Comparison of ENCODE assay signal across 1 cellular context in genomic region chr10:49257159-49257558, GRCh38.
TF ChIP-seq lines count a peak whose summit lies in the region.

No MANE protein-coding gene starts in this region.

TF ChIP-seq in K562, 482 proteins besides CTCF, POLR2A, EP300 and RAD21 (continued from another document and continues in another):
- TF ChIP-seq, protein P1, sequence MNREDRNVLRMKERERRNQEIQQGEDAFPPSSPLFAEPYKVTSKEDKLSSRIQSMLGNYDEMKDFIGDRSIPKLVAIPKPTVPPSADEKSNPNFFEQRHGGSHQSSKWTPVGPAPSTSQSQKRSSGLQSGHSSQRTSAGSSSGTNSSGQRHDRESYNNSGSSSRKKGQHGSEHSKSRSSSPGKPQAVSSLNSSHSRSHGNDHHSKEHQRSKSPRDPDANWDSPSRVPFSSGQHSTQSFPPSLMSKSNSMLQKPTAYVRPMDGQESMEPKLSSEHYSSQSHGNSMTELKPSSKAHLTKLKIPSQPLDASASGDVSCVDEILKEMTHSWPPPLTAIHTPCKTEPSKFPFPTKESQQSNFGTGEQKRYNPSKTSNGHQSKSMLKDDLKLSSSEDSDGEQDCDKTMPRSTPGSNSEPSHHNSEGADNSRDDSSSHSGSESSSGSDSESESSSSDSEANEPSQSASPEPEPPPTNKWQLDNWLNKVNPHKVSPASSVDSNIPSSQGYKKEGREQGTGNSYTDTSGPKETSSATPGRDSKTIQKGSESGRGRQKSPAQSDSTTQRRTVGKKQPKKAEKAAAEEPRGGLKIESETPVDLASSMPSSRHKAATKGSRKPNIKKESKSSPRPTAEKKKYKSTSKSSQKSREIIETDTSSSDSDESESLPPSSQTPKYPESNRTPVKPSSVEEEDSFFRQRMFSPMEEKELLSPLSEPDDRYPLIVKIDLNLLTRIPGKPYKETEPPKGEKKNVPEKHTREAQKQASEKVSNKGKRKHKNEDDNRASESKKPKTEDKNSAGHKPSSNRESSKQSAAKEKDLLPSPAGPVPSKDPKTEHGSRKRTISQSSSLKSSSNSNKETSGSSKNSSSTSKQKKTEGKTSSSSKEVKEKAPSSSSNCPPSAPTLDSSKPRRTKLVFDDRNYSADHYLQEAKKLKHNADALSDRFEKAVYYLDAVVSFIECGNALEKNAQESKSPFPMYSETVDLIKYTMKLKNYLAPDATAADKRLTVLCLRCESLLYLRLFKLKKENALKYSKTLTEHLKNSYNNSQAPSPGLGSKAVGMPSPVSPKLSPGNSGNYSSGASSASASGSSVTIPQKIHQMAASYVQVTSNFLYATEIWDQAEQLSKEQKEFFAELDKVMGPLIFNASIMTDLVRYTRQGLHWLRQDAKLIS (CRISPR knock-in tag; IDR thresholded peaks at IDR 0.05): no peak
- peak; percentile 96 for TF ChIP-seq ZNF589 (CRISPR knock-in tag; IDR thresholded peaks at IDR 0.05; ENCODE audit: low read depth)
- TF ChIP-seq FUS (optimal IDR thresholded peaks at IDR 0.05; ENCODE audit: low read depth, low read length): no peak
- TF ChIP-seq SMARCB1 (IDR thresholded peaks at IDR 0.05; ENCODE audit: insufficient read length, low read depth): no peak
- TF ChIP-seq, protein P2, sequence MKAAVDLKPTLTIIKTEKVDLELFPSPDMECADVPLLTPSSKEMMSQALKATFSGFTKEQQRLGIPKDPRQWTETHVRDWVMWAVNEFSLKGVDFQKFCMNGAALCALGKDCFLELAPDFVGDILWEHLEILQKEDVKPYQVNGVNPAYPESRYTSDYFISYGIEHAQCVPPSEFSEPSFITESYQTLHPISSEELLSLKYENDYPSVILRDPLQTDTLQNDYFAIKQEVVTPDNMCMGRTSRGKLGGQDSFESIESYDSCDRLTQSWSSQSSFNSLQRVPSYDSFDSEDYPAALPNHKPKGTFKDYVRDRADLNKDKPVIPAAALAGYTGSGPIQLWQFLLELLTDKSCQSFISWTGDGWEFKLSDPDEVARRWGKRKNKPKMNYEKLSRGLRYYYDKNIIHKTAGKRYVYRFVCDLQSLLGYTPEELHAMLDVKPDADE (conservative IDR thresholded peaks at IDR 0.05; ENCODE audit: control insufficient read depth, low read depth, low read length): no peak
- TF ChIP-seq SNIP1 (IDR thresholded peaks at IDR 0.05; ENCODE audit: low read depth): no peak
- no peak for TF ChIP-seq ESRRB (CRISPR knock-in tag; IDR thresholded peaks at IDR 0.05; ENCODE audit: borderline replicate concordance)
- no peak for TF ChIP-seq PBX2 (CRISPR knock-in tag; IDR thresholded peaks at IDR 0.05; ENCODE audit: low read depth)
- peak; percentile 30; the same call in 1 of the 2 replicates for TF ChIP-seq PBX2 (tag; conservative IDR thresholded peaks at IDR 0.05; ENCODE audit: low read depth)
- TF ChIP-seq MAFG (tag; conservative IDR thresholded peaks at IDR 0.05): no peak
- TF ChIP-seq ZNF347 (CRISPR knock-in tag; IDR thresholded peaks at IDR 0.05; ENCODE audit: low read depth): no peak
- no peak for TF ChIP-seq RBM22 (IDR thresholded peaks at IDR 0.05; ENCODE audit: low read depth, low read length, poor library complexity, severe bottlenecking)
- TF ChIP-seq MAZ (CRISPR knock-in tag; conservative IDR thresholded peaks at IDR 0.05 in 1 of 2, IDR thresholded peaks at IDR 0.05 in 1 of 2): no peak
- TF ChIP-seq HDAC1 (IDR thresholded peaks at IDR 0.05): no peak
- no peak for TF ChIP-seq EZH2 (IDR thresholded peaks at IDR 0.05; ENCODE audit: borderline replicate concordance, low read depth, low read length)
- peak in 1 of 2 experiments; percentile 93; a peak in 2 of 4 replicates for TF ChIP-seq ZNF639 (CRISPR knock-in tag; conservative IDR thresholded peaks at IDR 0.05 in 1 of 2, IDR thresholded peaks at IDR 0.05 in 1 of 2)
- TF ChIP-seq ZNF76 (CRISPR knock-in tag; IDR thresholded peaks at IDR 0.05; ENCODE audit: borderline replicate concordance): no peak
- no peak for TF ChIP-seq EP400 (IDR thresholded peaks at IDR 0.05)
- no peak for TF ChIP-seq ESRRA (IDR thresholded peaks at IDR 0.05; ENCODE audit: borderline replicate concordance, low read depth)
- TF ChIP-seq TAF7 (tag; IDR thresholded peaks at IDR 0.05): peak; percentile 78
- TF ChIP-seq, protein P3, sequence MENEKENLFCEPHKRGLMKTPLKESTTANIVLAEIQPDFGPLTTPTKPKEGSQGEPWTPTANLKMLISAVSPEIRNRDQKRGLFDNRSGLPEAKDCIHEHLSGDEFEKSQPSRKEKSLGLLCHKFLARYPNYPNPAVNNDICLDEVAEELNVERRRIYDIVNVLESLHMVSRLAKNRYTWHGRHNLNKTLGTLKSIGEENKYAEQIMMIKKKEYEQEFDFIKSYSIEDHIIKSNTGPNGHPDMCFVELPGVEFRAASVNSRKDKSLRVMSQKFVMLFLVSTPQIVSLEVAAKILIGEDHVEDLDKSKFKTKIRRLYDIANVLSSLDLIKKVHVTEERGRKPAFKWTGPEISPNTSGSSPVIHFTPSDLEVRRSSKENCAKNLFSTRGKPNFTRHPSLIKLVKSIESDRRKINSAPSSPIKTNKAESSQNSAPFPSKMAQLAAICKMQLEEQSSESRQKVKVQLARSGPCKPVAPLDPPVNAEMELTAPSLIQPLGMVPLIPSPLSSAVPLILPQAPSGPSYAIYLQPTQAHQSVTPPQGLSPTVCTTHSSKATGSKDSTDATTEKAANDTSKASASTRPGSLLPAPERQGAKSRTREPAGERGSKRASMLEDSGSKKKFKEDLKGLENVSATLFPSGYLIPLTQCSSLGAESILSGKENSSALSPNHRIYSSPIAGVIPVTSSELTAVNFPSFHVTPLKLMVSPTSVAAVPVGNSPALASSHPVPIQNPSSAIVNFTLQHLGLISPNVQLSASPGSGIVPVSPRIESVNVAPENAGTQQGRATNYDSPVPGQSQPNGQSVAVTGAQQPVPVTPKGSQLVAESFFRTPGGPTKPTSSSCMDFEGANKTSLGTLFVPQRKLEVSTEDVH (IDR thresholded peaks at IDR 0.05; ENCODE audit: low read depth, partially characterized antibody): no peak
- TF ChIP-seq MEF2D (tag; conservative IDR thresholded peaks at IDR 0.05; ENCODE audit: low read depth): peak; percentile 81; the same call in 1 of the 2 replicates
- TF ChIP-seq, protein P4, sequence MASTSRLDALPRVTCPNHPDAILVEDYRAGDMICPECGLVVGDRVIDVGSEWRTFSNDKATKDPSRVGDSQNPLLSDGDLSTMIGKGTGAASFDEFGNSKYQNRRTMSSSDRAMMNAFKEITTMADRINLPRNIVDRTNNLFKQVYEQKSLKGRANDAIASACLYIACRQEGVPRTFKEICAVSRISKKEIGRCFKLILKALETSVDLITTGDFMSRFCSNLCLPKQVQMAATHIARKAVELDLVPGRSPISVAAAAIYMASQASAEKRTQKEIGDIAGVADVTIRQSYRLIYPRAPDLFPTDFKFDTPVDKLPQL (IDR thresholded peaks at IDR 0.05; ENCODE audit: extremely low read depth, insufficient read length): no peak
- TF ChIP-seq SRSF1 (IDR thresholded peaks at IDR 0.05; ENCODE audit: low read depth, low read length): no peak
- no peak for TF ChIP-seq OTX1 (CRISPR knock-in tag; IDR thresholded peaks at IDR 0.05)
- TF ChIP-seq DDX20 (tag; IDR thresholded peaks at IDR 0.05; ENCODE audit: low read depth): peak; percentile 91
- no peak for TF ChIP-seq ZNF75A (CRISPR knock-in tag; IDR thresholded peaks at IDR 0.05)
- no peak for TF ChIP-seq ATF1 (CRISPR knock-in tag; IDR thresholded peaks at IDR 0.05)
- no peak for TF ChIP-seq ATF1 (tag; IDR thresholded peaks at IDR 0.05)
- TF ChIP-seq, protein P5, sequence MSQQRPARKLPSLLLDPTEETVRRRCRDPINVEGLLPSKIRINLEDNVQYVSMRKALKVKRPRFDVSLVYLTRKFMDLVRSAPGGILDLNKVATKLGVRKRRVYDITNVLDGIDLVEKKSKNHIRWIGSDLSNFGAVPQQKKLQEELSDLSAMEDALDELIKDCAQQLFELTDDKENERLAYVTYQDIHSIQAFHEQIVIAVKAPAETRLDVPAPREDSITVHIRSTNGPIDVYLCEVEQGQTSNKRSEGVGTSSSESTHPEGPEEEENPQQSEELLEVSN (IDR thresholded peaks at IDR 0.05; ENCODE audit: borderline replicate concordance in 1 of 2, extremely low read depth in 1 of 2, insufficient read depth in 1 of 2, insufficient read length in 1 of 2, low read depth in 1 of 2, low read length in 1 of 2, poor library complexity in 1 of 2, severe bottlenecking in 1 of 2): no peak
- TF ChIP-seq RHOXF2B (CRISPR knock-in tag; conservative IDR thresholded peaks at IDR 0.05): no peak
- TF ChIP-seq CREBBP (IDR thresholded peaks at IDR 0.05; ENCODE audit: low read depth, low read length): no peak
- no peak for TF ChIP-seq SMARCC2 (IDR thresholded peaks at IDR 0.05; ENCODE audit: low read depth)
- peak; percentile 82; the same call in 1 of the 2 replicates for TF ChIP-seq ZNF668 (CRISPR knock-in tag; IDR thresholded peaks at IDR 0.05)
- TF ChIP-seq STAT5A (IDR thresholded peaks at IDR 0.05; ENCODE audit: borderline replicate concordance, low read length): no peak
- TF ChIP-seq FOXK1 (CRISPR knock-in tag; IDR thresholded peaks at IDR 0.05; ENCODE audit: borderline replicate concordance): no peak
- TF ChIP-seq, protein P6, sequence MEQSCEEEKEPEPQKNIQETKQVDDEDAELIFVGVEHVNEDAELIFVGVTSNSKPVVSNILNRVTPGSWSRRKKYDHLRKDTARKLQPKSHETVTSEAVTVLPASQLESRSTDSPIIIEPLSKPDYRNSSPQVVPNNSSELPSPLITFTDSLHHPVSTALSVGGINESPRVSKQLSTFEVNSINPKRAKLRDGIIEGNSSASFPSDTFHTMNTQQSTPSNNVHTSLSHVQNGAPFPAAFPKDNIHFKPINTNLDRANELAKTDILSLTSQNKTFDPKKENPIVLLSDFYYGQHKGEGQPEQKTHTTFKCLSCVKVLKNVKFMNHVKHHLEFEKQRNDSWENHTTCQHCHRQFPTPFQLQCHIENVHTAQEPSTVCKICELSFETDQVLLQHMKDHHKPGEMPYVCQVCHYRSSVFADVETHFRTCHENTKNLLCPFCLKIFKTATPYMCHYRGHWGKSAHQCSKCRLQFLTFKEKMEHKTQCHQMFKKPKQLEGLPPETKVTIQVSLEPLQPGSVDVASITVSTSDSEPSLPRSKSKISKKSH (CRISPR knock-in tag; IDR thresholded peaks at IDR 0.05): peak; percentile 60; the same call in 1 of the 2 replicates
- TF ChIP-seq, protein P7, sequence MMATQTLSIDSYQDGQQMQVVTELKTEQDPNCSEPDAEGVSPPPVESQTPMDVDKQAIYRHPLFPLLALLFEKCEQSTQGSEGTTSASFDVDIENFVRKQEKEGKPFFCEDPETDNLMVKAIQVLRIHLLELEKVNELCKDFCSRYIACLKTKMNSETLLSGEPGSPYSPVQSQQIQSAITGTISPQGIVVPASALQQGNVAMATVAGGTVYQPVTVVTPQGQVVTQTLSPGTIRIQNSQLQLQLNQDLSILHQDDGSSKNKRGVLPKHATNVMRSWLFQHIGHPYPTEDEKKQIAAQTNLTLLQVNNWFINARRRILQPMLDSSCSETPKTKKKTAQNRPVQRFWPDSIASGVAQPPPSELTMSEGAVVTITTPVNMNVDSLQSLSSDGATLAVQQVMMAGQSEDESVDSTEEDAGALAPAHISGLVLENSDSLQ (IDR thresholded peaks at IDR 0.05): no peak
- no peak for TF ChIP-seq ZBTB43 (CRISPR knock-in tag; IDR thresholded peaks at IDR 0.05)
- no peak for TF ChIP-seq TRIM28 (IDR thresholded peaks at IDR 0.05)
- TF ChIP-seq ATF2 (CRISPR knock-in tag; IDR thresholded peaks at IDR 0.05): no peak
- TF ChIP-seq, protein P8, sequence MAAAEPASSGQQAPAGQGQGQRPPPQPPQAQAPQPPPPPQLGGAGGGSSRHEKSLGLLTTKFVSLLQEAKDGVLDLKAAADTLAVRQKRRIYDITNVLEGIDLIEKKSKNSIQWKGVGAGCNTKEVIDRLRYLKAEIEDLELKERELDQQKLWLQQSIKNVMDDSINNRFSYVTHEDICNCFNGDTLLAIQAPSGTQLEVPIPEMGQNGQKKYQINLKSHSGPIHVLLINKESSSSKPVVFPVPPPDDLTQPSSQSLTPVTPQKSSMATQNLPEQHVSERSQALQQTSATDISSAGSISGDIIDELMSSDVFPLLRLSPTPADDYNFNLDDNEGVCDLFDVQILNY (CRISPR knock-in tag; IDR thresholded peaks at IDR 0.05): no peak
